In the genomic region with DNA sequence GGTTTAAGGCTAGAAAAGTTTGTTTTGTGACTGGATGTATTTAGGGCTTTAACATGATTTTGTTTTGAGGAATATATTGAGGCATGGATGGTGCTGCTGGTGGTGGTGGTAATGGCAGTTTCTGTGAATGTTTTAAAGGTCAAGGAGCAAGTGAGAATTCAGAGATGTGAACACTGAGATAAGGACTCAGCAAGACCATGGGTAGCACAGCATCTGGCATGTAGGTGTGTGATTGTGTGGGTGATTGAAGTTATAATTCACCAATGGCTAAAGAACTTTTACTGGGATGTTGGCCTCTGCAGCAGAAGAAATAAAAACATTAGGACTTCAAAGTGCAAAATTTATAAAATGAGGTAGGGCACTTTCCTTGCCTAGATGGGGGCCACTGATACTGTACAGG, we compare ENCODE assay signal across 9 cellular contexts.
DNase-seq lines count a peak whose midpoint lies in the region; ATAC-seq and TF ChIP-seq lines count a peak whose summit lies in the region.
"Had no signal": no experiment of that assay in that cellular context is flagged by ENCODE, and none has a peak within 500 bp of the region (broad histone marks: within the 10 kb centered on the region; RNA-seq: fewer than 3 reads in every experiment).

No MANE protein-coding gene starts in this region.

- no peaks in the 10 kb centered on the region for H3K36me3 Mint-ChIP-seq in endodermal cell (ENCODE audit: low read depth)

- 0 out of 2 replicates have a peak, but pooled peaks cover 2% of the 10 kb centered on the region for H3F3A ChIP-seq in DOHH2 (ENCODE audit: control insufficient read depth, insufficient read depth)

- H3K79me2 ChIP-seq in DOHH2 (ENCODE audit: control insufficient read depth, low read length) (peaks cover 10% of the 10 kb centered on the region), OCI-LY7 (ENCODE audit: insufficient read depth, low read depth, low read length) (peaks cover 54% of the 10 kb centered on the region)

- peaks cover 42% of the 10 kb centered on the region for H3K4me1 ChIP-seq in DOHH2 (ENCODE audit: control insufficient read depth, low read length)
- peaks cover 64% of the 10 kb centered on the region for H3K4me1 ChIP-seq in OCI-LY7 (ENCODE audit: insufficient read depth, low read length, poor library complexity, severe bottlenecking)
- peaks cover 23% of the 10 kb centered on the region for H3K4me1 ChIP-seq in endodermal cell (ENCODE audit: control insufficient read depth, insufficient read depth, low read length)
- H3K4me1 ChIP-seq in sigmoid colon, result peaks cover 0 to 83% (median 81%) of the 10 kb centered on the region in 4 donors

- no peaks in the 10 kb centered on the region for H3K9me3 Mint-ChIP-seq in endodermal cell

- TF ChIP-seq POLR2A in sigmoid colon (IDR thresholded peaks at IDR 0.05), result no peak

- H3K27ac ChIP-seq in DOHH2 (ENCODE audit: low read depth, low read length) (no peak overlapping the region), OCI-LY7 (ENCODE audit: low read depth, low read length, poor library complexity, severe bottlenecking) (peak overlapping the region; percentile 67), endodermal cell (ENCODE audit: low read depth, low read length) (no peak overlapping the region), sigmoid colon (peak overlapping the region; percentile 81 to 88 (median 88))

- BruUV-seq in OCI-LY7 (replicated peaks; lab: Mats Ljungman, UMichigan), result no TSS peak

- no peak for ATAC-seq in GM21367 (IDR thresholded peaks at IDR 0.05; ENCODE audit: unreplicated experiment)

- DNase-seq in OCI-LY7 (ENCODE audit: low spot score), result no peak
- no peak for DNase-seq in endodermal cell
- no peak for DNase-seq in sigmoid colon
- DNase-seq in NOMO-1 treated with DMSO at 0.1 percent for 48 hours (lab: John Stamatoyannopoulos, UW; ENCODE audit: unreplicated experiment), result no peak
- no peak for DNase-seq in SW480 (ENCODE audit: low spot score)
- no peak for DNase-seq in ecto neural progenitor cell (ENCODE audit: low spot score)
- DNase-seq: left cardiac atrium had no signal

- TF ChIP-seq EP300 in sigmoid colon (IDR thresholded peaks at IDR 0.05), result no peak

- peak overlapping the region; percentile 88 for H3K27ac Mint-ChIP-seq in endodermal cell

- H3K4me1 Mint-ChIP-seq in endodermal cell, result peaks cover 67% of the 10 kb centered on the region

- H3K4me3 ChIP-seq in DOHH2 (ENCODE audit: low read length), result peak overlapping the region; percentile 57
- peak overlapping the region; percentile 40 for H3K4me3 ChIP-seq in OCI-LY7 (ENCODE audit: low read depth, low read length, poor library complexity, severe bottlenecking)
- no peak overlapping the region for H3K4me3 ChIP-seq in endodermal cell (ENCODE audit: low read length)
- peak overlapping the region; percentile 2 to 48 (median 41) for H3K4me3 ChIP-seq in sigmoid colon

- H3K27me3 ChIP-seq in DOHH2 (ENCODE audit: control insufficient read depth, low read length), result peaks cover 4% of the 10 kb centered on the region; the same call in 1 of the 2 replicates
- H3K27me3 ChIP-seq in endodermal cell (ENCODE audit: control insufficient read depth, insufficient read depth, low read length, poor library complexity, severe bottlenecking), result peaks cover 78% of the 10 kb centered on the region
- no peaks in the 10 kb centered on the region for H3K27me3 ChIP-seq in sigmoid colon

- H4K20me1 ChIP-seq in DOHH2 (ENCODE audit: control insufficient read depth, insufficient read depth, low read depth, low read length) (peaks cover 2% of the 10 kb centered on the region; the same call in 1 of the 2 replicates), OCI-LY7 (ENCODE audit: insufficient read depth, low read length) (peaks cover 29% of the 10 kb centered on the region; the same call in 1 of the 2 replicates)

- H3K9me2 ChIP-seq in DOHH2 (replicated peaks; ENCODE audit: control insufficient read depth, low read length) (no peaks in the 10 kb centered on the region), OCI-LY7 (ENCODE audit: insufficient read depth, low read length) (no peaks in the 10 kb centered on the region)

- intact Hi-C loops in OCI-LY7 (cut with micrococcal nuclease; ENCODE audit: unreplicated experiment) (no loop called here), sigmoid colon (cut with DNase I) (no loop called here)

- H3K36me3 ChIP-seq in DOHH2 (ENCODE audit: control insufficient read depth, low read length) (no peaks in the 10 kb centered on the region), OCI-LY7 (ENCODE audit: insufficient read depth, low read length) (peaks cover 25% of the 10 kb centered on the region; the same call in 1 of the 2 replicates), endodermal cell (ENCODE audit: control insufficient read depth, insufficient read depth, low read length) (no peaks in the 10 kb centered on the region), sigmoid colon (no peaks in the 10 kb centered on the region)

- CTCF ChIA-PET in OCI-LY7 (lab: Charles Lee; ENCODE audit: unreplicated experiment), result interaction anchor here (0.9 to 1.2 kb wide), 2 partner anchors 79 to 113 kb away, joined by 3 to 4 read pairs; no protein-coding TSS in a partner anchor

- peak overlapping the region; percentile 43 for H3K4me3 Mint-ChIP-seq in endodermal cell

- TF ChIP-seq CTCF in DOHH2 (IDR thresholded peaks at IDR 0.05; ENCODE audit: low read depth, low read length, poor library complexity, severe bottlenecking), result no peak
- TF ChIP-seq CTCF in OCI-LY7 (conservative IDR thresholded peaks at IDR 0.05; ENCODE audit: low read length), result no peak
- TF ChIP-seq CTCF in endodermal cell (conservative IDR thresholded peaks at IDR 0.05), result no peak
- no peak for TF ChIP-seq CTCF in sigmoid colon (IDR thresholded peaks at IDR 0.05)

- H3K27me3 Mint-ChIP-seq in endodermal cell (ENCODE audit: insufficient read depth), result peaks cover 57% of the 10 kb centered on the region

- no peak overlapping the region for H2AFZ ChIP-seq in OCI-LY7 (ENCODE audit: low read length)

- H3K9ac ChIP-seq in endodermal cell (ENCODE audit: extremely low read depth, low read length, poor library complexity, severe bottlenecking), result peak overlapping the region; percentile 2

- H3K9me3 ChIP-seq in DOHH2 (ENCODE audit: control insufficient read depth, insufficient read depth, low read length) (no peaks in the 10 kb centered on the region), OCI-LY7 (ENCODE audit: low read length) (no peaks in the 10 kb centered on the region), endodermal cell (ENCODE audit: control insufficient read depth, low read length) (no peaks in the 10 kb centered on the region), sigmoid colon (no peaks in the 10 kb centered on the region)

- peak overlapping the region; percentile 70 for H3K4me2 ChIP-seq in DOHH2 (ENCODE audit: low read length)
- H3K4me2 ChIP-seq in OCI-LY7 (ENCODE audit: low read length), result peak overlapping the region; percentile 69

- POLR2A ChIA-PET in OCI-LY7 (lab: Charles Lee), result interaction anchor here (1.1 to 1.9 kb wide), 2 partner anchors 32 to 66 kb away, joined by 4 to 5 read pairs; partner anchors contain the start of gene MACF1

Comparison
In these comparisons a context has a peak if more than half of its experiments do, and no peak if none do; other contexts are left out.
1. H3K27ac ChIP-seq: peak in OCI-LY7 (single experiment) and sigmoid colon (4 of 4); none in DOHH2 (single experiment) and endodermal cell (single experiment).